In genomic region chr13:19252381-19252780, GRCh38 we compare ENCODE assay signal across 7 cellular contexts.
"Had no signal": no experiment of that assay in that cellular context is flagged by ENCODE, and none has a peak within 500 bp of the region (broad histone marks: within the 10 kb centered on the region; RNA-seq: fewer than 3 reads in every experiment).

No MANE protein-coding gene starts in this region.

- ATAC-seq: K562 had no signal

- H3K4me3 ChIP-seq: K562 had no signal

- H3K4me2 ChIP-seq: KMS-11 had no signal

- FAIRE-seq: HTR-8/SVneo, K562 had no signal

- H3K27ac ChIP-seq: HL-60, KMS-11 had no signal

- H3K9ac ChIP-seq: KMS-11 had no signal

- DNase-seq: IMR-90, KBM-7, KG1 had no signal
